In genomic region chr3:141737828-141738635, GRCh38 we compare ENCODE assay signal across 1 cellular context.
TF ChIP-seq lines count a peak whose summit lies in the region.

Gene RNF7 (plus strand): TSS chr3:141738298. CDS start chr3:141738342, 44 bp downstream.

TF ChIP-seq in K562, 482 proteins besides CTCF, POLR2A, EP300 and RAD21 (continued from another document and continues in another):
- no peak for TF ChIP-seq AFF1 (IDR thresholded peaks at IDR 0.05; ENCODE audit: low read depth in 1 of 2, partially characterized antibody in 2 of 2)
- TF ChIP-seq ZNF431 (CRISPR knock-in tag; IDR thresholded peaks at IDR 0.05), result peak; percentile 69; the same call in 1 of the 2 replicates
- peak; percentile 68; the same call in 1 of the 2 replicates for TF ChIP-seq MXI1 (IDR thresholded peaks at IDR 0.05; ENCODE audit: low read depth, low read length)
- TF ChIP-seq SMARCA5 (IDR thresholded peaks at IDR 0.05), result no peak
- peak; percentile 46; the same call in 1 of the 2 replicates for TF ChIP-seq GATAD2B (IDR thresholded peaks at IDR 0.05; ENCODE audit: borderline replicate concordance)
- no peak for TF ChIP-seq ZNF589 (CRISPR knock-in tag; IDR thresholded peaks at IDR 0.05; ENCODE audit: low read depth)
- no peak for TF ChIP-seq ELF4 (CRISPR knock-in tag; IDR thresholded peaks at IDR 0.05)
- no peak for TF ChIP-seq ZNF217 (CRISPR knock-in tag; IDR thresholded peaks at IDR 0.05)
- no peak for TF ChIP-seq HDAC6 (IDR thresholded peaks at IDR 0.05; ENCODE audit: low read depth, low read length)
- no peak for TF ChIP-seq GATA2 (CRISPR knock-in tag; IDR thresholded peaks at IDR 0.05)
- TF ChIP-seq CREBBP (IDR thresholded peaks at IDR 0.05; ENCODE audit: low read depth, low read length), result no peak
- TF ChIP-seq ZNF644 (tag; IDR thresholded peaks at IDR 0.05; ENCODE audit: low read depth), result no peak
- no peak for TF ChIP-seq ZBTB8A (IDR thresholded peaks at IDR 0.05; ENCODE audit: partially characterized antibody)
- TF ChIP-seq ZNF124 (CRISPR knock-in tag; IDR thresholded peaks at IDR 0.05), result no peak
- peak; percentile 98 for TF ChIP-seq POLR2G (IDR thresholded peaks at IDR 0.05; ENCODE audit: low read depth, low read length)
- 0 out of 2 replicates have a peak, but pooled peaks have one; percentile 13 for TF ChIP-seq MYNN (IDR thresholded peaks at IDR 0.05)
- no peak for TF ChIP-seq MYNN (CRISPR knock-in tag; IDR thresholded peaks at IDR 0.05)
- TF ChIP-seq E2F3 (CRISPR knock-in tag; IDR thresholded peaks at IDR 0.05), result no peak
- no peak for TF ChIP-seq KDM4B (IDR thresholded peaks at IDR 0.05; ENCODE audit: borderline replicate concordance in 2 of 2, low read depth in 1 of 2)
- TF ChIP-seq ZFP1 (CRISPR knock-in tag; IDR thresholded peaks at IDR 0.05), result no peak
- TF ChIP-seq GMEB1 (CRISPR knock-in tag; IDR thresholded peaks at IDR 0.05), result peak; percentile 87
- no peak for TF ChIP-seq SNRNP70 (optimal IDR thresholded peaks at IDR 0.05; ENCODE audit: low read depth, low read length)
- no peak for TF ChIP-seq RUNX1 (IDR thresholded peaks at IDR 0.05; ENCODE audit: low read depth)
- TF ChIP-seq NCOR1 (IDR thresholded peaks at IDR 0.05), result no peak; the same call in 1 of the 2 replicates
- TF ChIP-seq ZNF282 (CRISPR knock-in tag; IDR thresholded peaks at IDR 0.05), result no peak
- no peak for TF ChIP-seq THRB (CRISPR knock-in tag; conservative IDR thresholded peaks at IDR 0.05)
- no peak for TF ChIP-seq ZFP30 (CRISPR knock-in tag; IDR thresholded peaks at IDR 0.05; ENCODE audit: borderline replicate concordance)
- no peak for TF ChIP-seq ATF6 (CRISPR knock-in tag; IDR thresholded peaks at IDR 0.05)
- 0 out of 2 replicates have a peak, but pooled peaks have one; percentile 17 for TF ChIP-seq NR2C2 (CRISPR knock-in tag; IDR thresholded peaks at IDR 0.05)
- peak; percentile 49; the same call in 1 of the 2 replicates for TF ChIP-seq NR2C2 (tag; IDR thresholded peaks at IDR 0.05)
- peak; percentile 92 for TF ChIP-seq RBBP5 (IDR thresholded peaks at IDR 0.05; ENCODE audit: borderline replicate concordance, insufficient read depth, low read length, poor library complexity, severe bottlenecking)
- no peak for TF ChIP-seq XRCC3 (IDR thresholded peaks at IDR 0.05)
- TF ChIP-seq AFF4 (CRISPR knock-in tag; IDR thresholded peaks at IDR 0.05), result no peak; the same call in 1 of the 2 replicates
- TF ChIP-seq PHB (CRISPR knock-in tag; IDR thresholded peaks at IDR 0.05), result no peak
- TF ChIP-seq NFYB (IDR thresholded peaks at IDR 0.05; ENCODE audit: extremely low read depth, insufficient read length), result peak; percentile 84
- no peak for TF ChIP-seq THRA (IDR thresholded peaks at IDR 0.05)
- no peak for TF ChIP-seq LEF1 (IDR thresholded peaks at IDR 0.05)
- peak; percentile 79 for TF ChIP-seq BRD9 (IDR thresholded peaks at IDR 0.05; ENCODE audit: low read depth, partially characterized antibody)
- no peak for TF ChIP-seq ZNF253 (CRISPR knock-in tag; conservative IDR thresholded peaks at IDR 0.05)
- TF ChIP-seq ERF (CRISPR knock-in tag; IDR thresholded peaks at IDR 0.05), result peak; percentile 19; the same call in 1 of the 2 replicates
- TF ChIP-seq PHF20 (IDR thresholded peaks at IDR 0.05; ENCODE audit: partially characterized antibody), result peak; percentile 48
- no peak for TF ChIP-seq MAFK (IDR thresholded peaks at IDR 0.05; ENCODE audit: low read length)
- no peak for TF ChIP-seq ZFP36 (IDR thresholded peaks at IDR 0.05; ENCODE audit: low read depth, low read length, partially characterized antibody)
- TF ChIP-seq VEZF1 (CRISPR knock-in tag; IDR thresholded peaks at IDR 0.05), result peak; percentile 96
- TF ChIP-seq ADNP (tag; IDR thresholded peaks at IDR 0.05), result peak; percentile 73; the same call in 1 of the 2 replicates
- TF ChIP-seq ZNF184 (CRISPR knock-in tag; IDR thresholded peaks at IDR 0.05), result no peak
- TF ChIP-seq UBTF (IDR thresholded peaks at IDR 0.05; ENCODE audit: borderline replicate concordance in 1 of 2, low read depth in 2 of 2, low read length in 2 of 2), result peak in 1 of 2 experiments; percentile 88; a peak in 2 of 4 replicates
- no peak for TF ChIP-seq ELK1 (CRISPR knock-in tag; IDR thresholded peaks at IDR 0.05)
- no peak for TF ChIP-seq EWSR1 (IDR thresholded peaks at IDR 0.05; ENCODE audit: borderline replicate concordance, low read depth, partially characterized antibody)
